9 cellular contexts compared by ENCODE assay signal in the genomic region with DNA sequence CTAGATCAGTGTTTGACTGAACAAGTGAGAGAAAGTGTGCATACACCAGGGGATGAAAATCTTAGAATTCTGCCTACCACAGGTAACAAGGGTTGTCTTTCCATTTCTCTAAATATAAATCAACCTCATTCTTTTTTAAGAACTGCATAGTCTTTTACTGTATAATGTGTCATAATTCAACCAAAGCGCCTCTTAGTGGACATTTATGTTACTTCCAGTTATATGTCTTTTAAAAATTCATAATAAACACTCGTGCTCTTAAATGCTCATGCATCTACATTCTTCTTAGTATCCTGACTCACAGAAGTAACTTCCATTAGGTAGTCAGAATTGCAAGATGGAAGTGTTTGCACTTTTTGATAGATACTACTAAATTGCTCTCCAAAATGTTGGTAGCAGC.
DNase-seq lines count a peak whose midpoint lies in the region; ATAC-seq, FAIRE-seq and TF ChIP-seq lines count a peak whose summit lies in the region.
"Had no signal": no experiment of that assay in that cellular context is flagged by ENCODE, and none has a peak within 500 bp of the region (broad histone marks: within the 10 kb centered on the region; RNA-seq: fewer than 3 reads in every experiment).

No MANE protein-coding gene starts in this region.

- 16% methylated on average over 2 of the region's 2 CpGs for WGBS in esophagus muscularis mucosa

- H3F3A ChIP-seq in OCI-LY1 (ENCODE audit: insufficient read depth, low read length): no peaks in the 10 kb centered on the region

- intact Hi-C loops in esophagus muscularis mucosa (cut with DNase I): loop anchor here (5.0 kb wide), 2 partner anchors 106 to 226 kb away; no protein-coding TSS in a partner anchor

- H3K27me3 ChIP-seq in OCI-LY1 (ENCODE audit: insufficient read depth, low read length) (peaks cover 8% of the 10 kb centered on the region; the same call in 1 of the 2 replicates), esophagus muscularis mucosa (peaks cover 0 to 4% (median 0%) of the 10 kb centered on the region in 4 donors)

- H3K4me3 ChIP-seq in GM12875 (ENCODE audit: low read depth, low read length): no peak overlapping the region
- H3K4me3 ChIP-seq in OCI-LY1 (ENCODE audit: low read depth, low read length, poor library complexity, severe bottlenecking): no peak overlapping the region
- no peak overlapping the region for H3K4me3 ChIP-seq in esophagus muscularis mucosa

- peak overlapping the region; percentile 23; the same call in 1 of the 2 replicates for H3K4me2 ChIP-seq in OCI-LY1 (ENCODE audit: low read length)

- H3K4me1 Mint-ChIP-seq in stimulated activated naive CD8-positive, alpha-beta T cell treated with anti-CD3 and anti-CD28 coated beads, Interleukin-15, amount 100 ng/mL, for 72 hours: peaks cover 59% of the 10 kb centered on the region

- no peak overlapping the region for H3K9ac ChIP-seq in OCI-LY1 (ENCODE audit: low read length)

- no peak for TF ChIP-seq EP300 in esophagus muscularis mucosa (IDR thresholded peaks at IDR 0.05)

- TF ChIP-seq CTCF in GM12875 (IDR thresholded peaks at IDR 0.05; ENCODE audit: borderline replicate concordance, insufficient read depth, low read depth, low read length): peak; percentile 17; the same call in 1 of the 2 replicates
- TF ChIP-seq CTCF in OCI-LY1 (IDR thresholded peaks at IDR 0.05; ENCODE audit: low read length): peak; percentile 75
- peak; percentile 51 to 58 (median 52) for TF ChIP-seq CTCF in esophagus muscularis mucosa (IDR thresholded peaks at IDR 0.05)

- peaks cover 12% of the 10 kb centered on the region for H3K27me3 Mint-ChIP-seq in stimulated activated naive CD8-positive, alpha-beta T cell treated with anti-CD3 and anti-CD28 coated beads, Interleukin-15, amount 100 ng/mL, for 72 hours

- H3K79me2 ChIP-seq in OCI-LY1 (ENCODE audit: insufficient read depth, low read length): no peaks in the 10 kb centered on the region

- peak; percentile 63 for FAIRE-seq in A204.1 (lab: Jason Lieb, UNC)

- H3K4me3 Mint-ChIP-seq in stimulated activated naive CD8-positive, alpha-beta T cell treated with anti-CD3 and anti-CD28 coated beads, Interleukin-15, amount 100 ng/mL, for 72 hours: no peak overlapping the region
- H3K4me3 Mint-ChIP-seq: dendritic cell treated with granulocyte-macrophage colony-stimulating factor and Interleukin-4, amounts not matched to agents 40 ng/mL and 50 ng/mL, for 4 days had no signal

- H3K9me2 ChIP-seq in OCI-LY1 (ENCODE audit: low read depth, low read length): no peaks in the 10 kb centered on the region

- H3K36me3 ChIP-seq in OCI-LY1 (ENCODE audit: insufficient read depth, low read length) (no peaks in the 10 kb centered on the region; the same call in 1 of the 2 replicates), esophagus muscularis mucosa (no peaks in the 10 kb centered on the region)

- no peak for TF ChIP-seq POLR2A in esophagus muscularis mucosa (IDR thresholded peaks at IDR 0.05; ENCODE audit: low read depth)

- H3K27ac Mint-ChIP-seq in stimulated activated naive CD8-positive, alpha-beta T cell treated with anti-CD3 and anti-CD28 coated beads, Interleukin-15, amount 100 ng/mL, for 72 hours: peak overlapping the region in 1 of 2 donors; percentile 19
- H3K27ac Mint-ChIP-seq: dendritic cell treated with granulocyte-macrophage colony-stimulating factor and Interleukin-4, amounts not matched to agents 40 ng/mL and 50 ng/mL, for 4 days had no signal

- no peak for DNase-seq in esophagus muscularis mucosa (ENCODE audit: extremely low spot score)
- no peak for DNase-seq in stimulated activated naive CD8-positive, alpha-beta T cell treated with anti-CD3 and anti-CD28 coated beads, Interleukin-15, amount 100 ng/mL, for 72 hours
- DNase-seq in GDM1 (lab: John Stamatoyannopoulos, UW): no peak

- H3K27ac ChIP-seq in OCI-LY1 (ENCODE audit: low read depth, low read length, poor library complexity, severe bottlenecking) (no peak overlapping the region), esophagus muscularis mucosa (replicated peaks in 1 of 4) (no peak overlapping the region)

- H3K9me3 ChIP-seq in OCI-LY1 (ENCODE audit: low read length) (no peaks in the 10 kb centered on the region), esophagus muscularis mucosa (no peaks in the 10 kb centered on the region)

- H3K4me1 ChIP-seq in OCI-LY1 (ENCODE audit: insufficient read depth, low read length, severe bottlenecking) (peaks cover 12% of the 10 kb centered on the region), esophagus muscularis mucosa (peaks cover 4 to 11% (median 6%) of the 10 kb centered on the region in 4 donors)

- H3K9me3 Mint-ChIP-seq in stimulated activated naive CD8-positive, alpha-beta T cell treated with anti-CD3 and anti-CD28 coated beads, Interleukin-15, amount 100 ng/mL, for 72 hours: no peaks in the 10 kb centered on the region
- H3K9me3 Mint-ChIP-seq: dendritic cell treated with granulocyte-macrophage colony-stimulating factor and Interleukin-4, amounts not matched to agents 40 ng/mL and 50 ng/mL, for 4 days had no signal

- peak overlapping the region; percentile 59; the same call in 1 of the 2 replicates for H2AFZ ChIP-seq in OCI-LY1 (ENCODE audit: low read length)

- ATAC-seq in stimulated activated naive CD8-positive, alpha-beta T cell treated with anti-CD3 and anti-CD28 coated beads, Interleukin-15, amount 100 ng/mL, for 72 hours: peak; percentile 55
- ATAC-seq in GM18907 (IDR thresholded peaks at IDR 0.05; ENCODE audit: unreplicated experiment) (no peak), HG02623 (IDR thresholded peaks at IDR 0.05; ENCODE audit: unreplicated experiment) (no peak)

- no peaks in the 10 kb centered on the region for H4K20me1 ChIP-seq in OCI-LY1 (ENCODE audit: insufficient read depth, low read length)

Comparison
In these comparisons a context has a peak if more than half of its experiments do, and no peak if none do; other contexts are left out.
1. CTCF ChIP-seq: peak in every context shown above with its lines; median percentile 75 in OCI-LY1; 52 in esophagus muscularis mucosa; 17 in GM12875.